ENCODE assay signal across 19 cellular contexts in genomic region chr5:149688406-149688805, GRCh38. TPM values are rescaled to one million over a fixed set of nuclear protein-coding genes. Genes with fewer than 3 reads are reported as not detected.
DNase-seq lines count a peak whose midpoint lies in the region; FAIRE-seq and TF ChIP-seq lines count a peak whose summit lies in the region.
"Had no signal": no experiment of that assay in that cellular context is flagged by ENCODE, and none has a peak within 500 bp of the region (broad histone marks: within the 10 kb centered on the region; RNA-seq: fewer than 3 reads in every experiment).

No MANE protein-coding gene starts in this region.

- TF ChIP-seq CTCF in CD14-positive monocyte (IDR thresholded peaks at IDR 0.05) (no peak), astrocyte (IDR thresholded peaks at IDR 0.05; ENCODE audit: insufficient read depth, low read depth, low read length) (no peak)

- no peak overlapping the region for H3K27ac ChIP-seq in astrocyte (ENCODE audit: low read depth, low read length)
- H3K27ac ChIP-seq: 22Rv1, A549, GM23248 had no signal

- H3K4me3 ChIP-seq in astrocyte (ENCODE audit: insufficient read depth, low read depth, low read length) = no peak overlapping the region
- H3K4me3 ChIP-seq: A549, GM23248 had no signal

- H2AFZ ChIP-seq in astrocyte (ENCODE audit: low read depth, low read length) = no peak overlapping the region
- H2AFZ ChIP-seq: GM23248 had no signal

- no peaks in the 10 kb centered on the region for H3K79me2 ChIP-seq in astrocyte (ENCODE audit: insufficient read depth, low read length)

- H3K9me3 ChIP-seq in astrocyte (ENCODE audit: insufficient read depth, low read depth, low read length) = no peaks in the 10 kb centered on the region
- H3K9me3 ChIP-seq: A549 had no signal

- H3K27me3 ChIP-seq in astrocyte (ENCODE audit: insufficient read depth, low read length) = peaks cover 63% of the 10 kb centered on the region

- H4K20me1 ChIP-seq in astrocyte (ENCODE audit: insufficient read depth, low read length) = no peaks in the 10 kb centered on the region

- H3K36me3 Mint-ChIP-seq in CD14-positive monocyte (no peaks in the 10 kb centered on the region), astrocyte (ENCODE audit: low read depth, unreplicated experiment) (no peaks in the 10 kb centered on the region)
- H3K36me3 Mint-ChIP-seq: CD4-positive, CD25-positive, alpha-beta regulatory T cell; CD8-positive, alpha-beta memory T cell had no signal

- peaks cover 1 to 3% (median 2%) of the 10 kb centered on the region in 3 donors for H3K27me3 Mint-ChIP-seq in CD14-positive monocyte (ENCODE audit: low read depth in 3 of 3)
- H3K27me3 Mint-ChIP-seq in astrocyte (ENCODE audit: low read depth, unreplicated experiment) = peaks cover 53% of the 10 kb centered on the region

- H3K4me1 Mint-ChIP-seq in CD14-positive monocyte (peaks cover 58% of the 10 kb centered on the region), astrocyte (ENCODE audit: low read depth, unreplicated experiment) (no peaks in the 10 kb centered on the region)
- H3K4me1 Mint-ChIP-seq: CD4-positive, CD25-positive, alpha-beta regulatory T cell; CD8-positive, alpha-beta memory T cell had no signal

- H3K9me3 Mint-ChIP-seq in CD14-positive monocyte = no peaks in the 10 kb centered on the region
- peaks cover 6% of the 10 kb centered on the region for H3K9me3 Mint-ChIP-seq in astrocyte (ENCODE audit: unreplicated experiment)
- H3K9me3 Mint-ChIP-seq: CD8-positive, alpha-beta memory T cell; HFFc6 had no signal

- H3K4me2 ChIP-seq in astrocyte (ENCODE audit: low read length) = no peak overlapping the region
- H3K4me2 ChIP-seq: A549 had no signal

- H3K9ac ChIP-seq in astrocyte (ENCODE audit: low read length) = no peak overlapping the region
- H3K9ac ChIP-seq: GM23248 had no signal

- intact Hi-C loops in CD14-positive monocyte (cut with micrococcal nuclease) = no loop called here

- DNase-seq in SKM-1 treated with dmso at 0.1 percent for 144 hours (lab: John Stamatoyannopoulos, UW; ENCODE audit: unreplicated experiment) = peak; percentile 27
- DNase-seq in SKM-1 (lab: John Stamatoyannopoulos, UW; ENCODE audit: unreplicated experiment) = no peak
- DNase-seq in CD14-positive monocyte (ENCODE audit: low spot score) = no peak
- no peak for DNase-seq in astrocyte (ENCODE audit: low read depth)
- DNase-seq in urothelium cell line (ENCODE audit: low spot score) = no peak
- DNase-seq in UCSD-AML1 (lab: John Stamatoyannopoulos, UW; ENCODE audit: unreplicated experiment) = no peak
- DNase-seq in mucosa of gallbladder (ENCODE audit: low spot score) = no peak
- DNase-seq: CD4-positive, CD25-positive, alpha-beta regulatory T cell; CD8-positive, alpha-beta memory T cell; COR-L47; GM23248; HCEC 1CT; HFFc6; IMR-90 had no signal

- FAIRE-seq in astrocyte (lab: Jason Lieb, UNC) (peak; percentile 60), urothelium cell line (lab: Jason Lieb, UNC) (peak; percentile 48)
- FAIRE-seq: A549, G401.6, GM12891, HTR-8/SVneo had no signal

- H3K27ac Mint-ChIP-seq in CD14-positive monocyte = peak overlapping the region in 6 of 7 donors; percentile 91 to 95 (median 93)
- H3K27ac Mint-ChIP-seq in astrocyte (ENCODE audit: unreplicated experiment) = no peak overlapping the region
- H3K27ac Mint-ChIP-seq: CD4-positive, CD25-positive, alpha-beta regulatory T cell; CD8-positive, alpha-beta memory T cell; HFFc6 had no signal

- H3K4me1 ChIP-seq in astrocyte (ENCODE audit: insufficient read depth, low read length) = no peaks in the 10 kb centered on the region
- H3K4me1 ChIP-seq: A549 had no signal

- no peaks in the 10 kb centered on the region for H3K36me3 ChIP-seq in astrocyte (ENCODE audit: insufficient read depth, low read length)

- peak overlapping the region in 1 of 2 donors; percentile 24 for H3K4me3 Mint-ChIP-seq in CD14-positive monocyte
- no peak overlapping the region for H3K4me3 Mint-ChIP-seq in astrocyte (ENCODE audit: unreplicated experiment)
- H3K4me3 Mint-ChIP-seq: CD4-positive, CD25-positive, alpha-beta regulatory T cell; CD8-positive, alpha-beta memory T cell; HFFc6 had no signal

RNA-seq across cellular contexts. Expression of gene PPARGC1B, which starts 41.7 kb away (rescaled TPM):
- 1 to 10 TPM in 1 of 2 donors, under 1 TPM in 1; 0.67 to 2.0 TPM for polyA plus RNA-seq in CD14-positive monocyte
- 3.8 and 4.2 TPM in 2 replicates for total RNA-seq in astrocyte
- 10.6 TPM for total RNA-seq in mucosa of gallbladder
